ENCODE assay signal across 8 cellular contexts in the genomic region with DNA sequence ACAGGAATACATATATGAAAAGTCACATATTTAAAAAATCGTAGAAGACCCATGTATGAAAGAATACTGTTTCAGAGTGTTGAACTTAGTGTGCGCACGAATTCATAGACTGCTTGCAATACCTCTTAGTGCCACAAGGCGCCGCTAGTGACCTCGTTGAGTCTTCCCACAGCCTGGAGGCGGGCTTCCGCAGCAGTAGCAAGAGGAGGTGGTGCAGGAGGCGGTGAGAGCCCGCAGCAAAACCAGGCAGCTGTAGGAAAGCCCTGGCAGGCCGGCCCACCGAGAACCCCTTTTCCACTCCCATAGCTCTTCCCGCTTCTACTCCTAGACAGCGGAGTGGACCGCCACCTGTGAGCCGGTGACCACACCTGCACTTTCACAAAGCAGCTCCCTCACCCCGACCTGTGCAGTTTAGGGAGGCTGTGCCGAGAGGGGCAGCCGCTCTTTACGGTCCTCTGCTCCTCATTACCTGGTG. TPM values are rescaled to one million over a fixed set of nuclear protein-coding genes. Genes with fewer than 3 reads are reported as not detected.
DNase-seq lines count a peak whose midpoint lies in the region; ATAC-seq and TF ChIP-seq lines count a peak whose summit lies in the region.

No MANE protein-coding gene starts in this region.

- no peaks in the 10 kb centered on the region for H3K27me3 ChIP-seq in right cardiac atrium (ENCODE audit: control insufficient read depth, insufficient read depth)
- H3K27me3 ChIP-seq in sigmoid colon = no peaks in the 10 kb centered on the region

- TF ChIP-seq CTCF in sigmoid colon (IDR thresholded peaks at IDR 0.05) = peak; percentile 77 to 97 (median 95)

- ATAC-seq in GM21723 (IDR thresholded peaks at IDR 0.05; ENCODE audit: unreplicated experiment) = peak; percentile 95
- ATAC-seq in right cardiac atrium = peak; percentile 89 to 93

- TF ChIP-seq EP300 in sigmoid colon (IDR thresholded peaks at IDR 0.05) = no peak

- H3K4me1 ChIP-seq in right cardiac atrium (ENCODE audit: control insufficient read depth, insufficient read depth, low read length) = no peaks in the 10 kb centered on the region
- peaks cover 0 to 64% (median 60%) of the 10 kb centered on the region in 4 donors for H3K4me1 ChIP-seq in sigmoid colon

- no peaks in the 10 kb centered on the region for H3K9me3 ChIP-seq in right cardiac atrium (ENCODE audit: control insufficient read depth, low read length)
- no peaks in the 10 kb centered on the region for H3K9me3 ChIP-seq in sigmoid colon

- no peak overlapping the region for H3K27ac ChIP-seq in right cardiac atrium (ENCODE audit: low read length)
- peak overlapping the region in 3 of 4 donors; percentile 46 to 77 (median 58) for H3K27ac ChIP-seq in sigmoid colon

- H3K36me3 ChIP-seq in sigmoid colon = no peaks in the 10 kb centered on the region

- WGBS in right cardiac atrium = 23% methylated on average over 20 of the region's 20 CpGs
- WGBS in sigmoid colon, 2 donors = 27 to 61% methylated on average over 20 of the region's 20 CpGs

- H3K4me3 ChIP-seq in Jurkat, Clone E6-1 (ENCODE audit: low read length) = peak overlapping the region; percentile 37
- H3K4me3 ChIP-seq in right cardiac atrium (ENCODE audit: low read length) = no peak overlapping the region
- H3K4me3 ChIP-seq in sigmoid colon = peak overlapping the region in 3 of 4 donors; percentile 10 to 25 (median 16)

- intact Hi-C loops in right cardiac atrium (cut with DNase I) = no loop called here
- intact Hi-C loops in sigmoid colon (cut with DNase I) = loop anchor here (1.0 to 10.0 kb wide), 5 partner anchors 72 to 1645 kb away; no protein-coding TSS in a partner anchor

- DNase-seq in GDM1 (lab: John Stamatoyannopoulos, UW) (peak; percentile 38), SW480 (ENCODE audit: low spot score) (peak; percentile 23), right cardiac atrium (peak; percentile 85 to 94 (median 89)), sigmoid colon (peak; percentile 95), GOT3 (lab: John Stamatoyannopoulos, UW) (no peak)
- DNase-seq in Jurkat, Clone E6-1 (ENCODE audit: low read depth, low spot score) = peak; percentile 71
- DNase-seq in activated naive CD8-positive, alpha-beta T cell treated with anti-CD3 and anti-CD28 coated beads, Interleukin-2, amount 50 U/mL, for 16 hours (ENCODE audit: low read depth, low spot score) = peak; percentile 43

- TF ChIP-seq POLR2A in sigmoid colon (IDR thresholded peaks at IDR 0.05) = no peak

RNA-seq across cellular contexts. Expression of gene MTARC1, which starts 23.5 kb away (rescaled TPM):
- polyA plus RNA-seq in Jurkat, Clone E6-1 (2012; ENCODE audit: insufficient read depth, insufficient read length) = not detected
- 10 to 100 TPM in 1 of 4 donors, 1 to 10 TPM in 3; 3.2 to 10.9 (median 3.5) TPM for total RNA-seq in right cardiac atrium
- polyA plus RNA-seq in right cardiac atrium = 13.4 TPM
- 10 to 100 TPM in 2 of 4 donors, 1 to 10 TPM in 2; 5.3 to 13.2 (median 8.6) TPM for total RNA-seq in sigmoid colon
- 10 to 100 TPM in 2 of 3 donors, 1 to 10 TPM in 1; 8.6 to 31.4 (median 15.6) TPM for polyA plus RNA-seq in sigmoid colon
